Comparison of ENCODE assay signal across 8 cellular contexts in the genomic region with DNA sequence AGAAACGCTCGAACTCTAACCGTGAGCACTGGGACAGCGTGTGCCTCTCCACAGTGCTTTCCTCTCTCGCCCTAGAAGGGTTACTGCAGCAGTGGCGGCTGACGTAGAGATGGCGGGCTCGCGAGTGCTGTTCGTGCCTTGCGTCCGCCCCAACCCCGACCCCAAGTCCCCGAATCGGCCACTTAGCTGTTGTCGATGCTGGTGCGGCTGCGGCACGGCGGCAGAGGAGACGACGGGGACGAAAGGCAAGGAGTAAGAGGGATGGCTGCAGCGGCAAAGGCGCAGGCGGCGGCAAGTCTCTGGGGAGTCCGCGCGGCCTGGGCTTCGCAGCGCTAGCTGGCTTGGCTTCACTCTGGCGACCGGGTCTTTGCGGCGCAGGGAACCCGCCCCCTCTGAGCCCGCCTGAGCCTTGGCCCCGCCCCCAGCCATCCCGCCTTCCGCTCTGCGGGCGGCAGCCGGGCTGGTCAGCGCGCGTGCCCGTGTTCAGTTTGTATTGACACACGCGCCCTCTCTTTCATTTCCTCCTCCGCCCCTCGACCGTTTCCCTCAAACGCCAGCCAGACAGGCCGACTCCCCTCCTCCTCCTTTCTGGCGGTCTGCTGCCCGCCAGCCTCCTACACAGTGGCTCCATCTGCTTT. TPM values are rescaled to one million over a fixed set of nuclear protein-coding genes. Genes with fewer than 3 reads are reported as not detected.
A peak's percentile ranks its signal among the peaks of the same experiment; 100 is the strongest.
DNase-seq lines count a peak whose midpoint lies in the region; ATAC-seq and TF ChIP-seq lines count a peak whose summit lies in the region.

A gene (minus strand): TSS at position 354 of the 638 bp plus-strand sequence. CDS start 513 bp downstream, outside the sequence.

- H3K9me3 Mint-ChIP-seq in CD4-positive, alpha-beta T cell: no peaks in the 10 kb centered on the region
- H3K9me3 Mint-ChIP-seq in activated CD8-positive, alpha-beta T cell treated with anti-CD3 and anti-CD28 coated beads, Interleukin-2, amount 10 ng/mL, durations not matched to agents 7 days and 5 days (ENCODE audit: insufficient read depth): no peaks in the 10 kb centered on the region

- H3K27me3 Mint-ChIP-seq in CD4-positive, alpha-beta T cell: no peaks in the 10 kb centered on the region
- no peaks in the 10 kb centered on the region for H3K27me3 Mint-ChIP-seq in activated CD8-positive, alpha-beta T cell treated with anti-CD3 and anti-CD28 coated beads, Interleukin-2, amount 10 ng/mL, durations not matched to agents 7 days and 5 days (ENCODE audit: low read depth)

- peak within 1 kb of the TSS; percentile 66 for H3K27ac Mint-ChIP-seq in CD4-positive, alpha-beta T cell
- peak within 1 kb of the TSS; percentile 93 for H3K27ac Mint-ChIP-seq in activated CD8-positive, alpha-beta T cell treated with anti-CD3 and anti-CD28 coated beads, Interleukin-2, amount 10 ng/mL, durations not matched to agents 7 days and 5 days

- no peak for TF ChIP-seq CTCF in CD4-positive, alpha-beta T cell (IDR thresholded peaks at IDR 0.05)

- H3K9me3 ChIP-seq in CD4-positive, alpha-beta T cell (ENCODE audit: control insufficient read depth, low read length): no peaks in the 10 kb centered on the region

- H3K4me3 Mint-ChIP-seq in CD4-positive, alpha-beta T cell: peak within 1 kb of the TSS; percentile 92
- H3K4me3 Mint-ChIP-seq in activated CD8-positive, alpha-beta T cell treated with anti-CD3 and anti-CD28 coated beads, Interleukin-2, amount 10 ng/mL, durations not matched to agents 7 days and 5 days: peak within 1 kb of the TSS; percentile 96

- DNase-seq in CD4-positive, alpha-beta T cell: peak in 9 of 10 experiments; percentile 15 to 54 (median 39)
- peak; percentile 89 for DNase-seq in NCI-H82 treated with DMSO at 0.1 percent for 48 hours (lab: John Stamatoyannopoulos, UW; ENCODE audit: unreplicated experiment)
- peak; percentile 82 for DNase-seq in activated CD8-positive, alpha-beta T cell treated with anti-CD3 and anti-CD28 coated beads, Interleukin-2, amount 10 ng/mL, durations not matched to agents 7 days and 5 days
- peak; percentile 24 for DNase-seq in effector CD8-positive, alpha-beta T cell (lab: John Stamatoyannopoulos, UW)
- peak; percentile 83 for DNase-seq in medulla oblongata (ENCODE audit: extremely low spot score)
- DNase-seq in stimulated activated CD8-positive, alpha-beta memory T cell treated with anti-CD3 and anti-CD28 coated beads, Interleukin-12 subunit alpha, Interleukin-12 subunit beta, amount 100 ng/mL, for 1 hour (ENCODE audit: low read depth): peak; percentile 37

- peaks cover 34% of the 10 kb centered on the region for H3K4me1 Mint-ChIP-seq in CD4-positive, alpha-beta T cell (ENCODE audit: low read depth)
- peaks cover 26% of the 10 kb centered on the region for H3K4me1 Mint-ChIP-seq in activated CD8-positive, alpha-beta T cell treated with anti-CD3 and anti-CD28 coated beads, Interleukin-2, amount 10 ng/mL, durations not matched to agents 7 days and 5 days (ENCODE audit: low read depth)

- no peak within 1 kb of the TSS for H3K27ac ChIP-seq in CD4-positive, alpha-beta T cell (ENCODE audit: low read depth, low read length)

- intact Hi-C loops in CD4-positive, alpha-beta T cell (cut with DNase I, micrococcal nuclease): no loop called here

- CTCF ChIA-PET in CD4-positive, alpha-beta T cell (lab: Charles Lee): no interaction called here
- CTCF ChIA-PET in activated CD8-positive, alpha-beta T cell treated with anti-CD3 and anti-CD28 coated beads, Interleukin-2, amount 10 ng/mL, durations not matched to agents 7 days and 5 days (lab: Charles Lee): no interaction called here

- no peaks in the 10 kb centered on the region for H3K36me3 Mint-ChIP-seq in CD4-positive, alpha-beta T cell (ENCODE audit: low read depth)
- H3K36me3 Mint-ChIP-seq in activated CD8-positive, alpha-beta T cell treated with anti-CD3 and anti-CD28 coated beads, Interleukin-2, amount 10 ng/mL, durations not matched to agents 7 days and 5 days (ENCODE audit: low read depth): peaks cover 11% of the 10 kb centered on the region

- peak; percentile 78 for ATAC-seq in CD4-positive, alpha-beta T cell (ENCODE audit: poor library complexity)
- ATAC-seq in GM19397 (IDR thresholded peaks at IDR 0.05; ENCODE audit: unreplicated experiment): peak; percentile 96
- ATAC-seq in HG03565 (IDR thresholded peaks at IDR 0.05; ENCODE audit: unreplicated experiment): peak; percentile 84
- peak; percentile 92 for ATAC-seq in activated CD8-positive, alpha-beta T cell treated with anti-CD3 and anti-CD28 coated beads, Interleukin-2, amount 10 ng/mL, durations not matched to agents 7 days and 5 days

- no peaks in the 10 kb centered on the region for H3K27me3 ChIP-seq in CD4-positive, alpha-beta T cell (ENCODE audit: control insufficient read depth, insufficient read depth, low read length)

- POLR2A ChIA-PET in CD4-positive, alpha-beta T cell (lab: Charles Lee): no interaction called here
- POLR2A ChIA-PET in activated CD8-positive, alpha-beta T cell treated with anti-CD3 and anti-CD28 coated beads, Interleukin-2, amount 10 ng/mL, durations not matched to agents 7 days and 5 days (lab: Charles Lee): no interaction called here

RNA-seq across cellular contexts. Expression of the gene that starts here (rescaled TPM):
- 1 to 10 TPM; 1.0 to 1.1 TPM for total RNA-seq in CD4-positive, alpha-beta T cell
- total RNA-seq in activated CD8-positive, alpha-beta T cell treated with anti-CD3 and anti-CD28 coated beads, Interleukin-2, amount 10 ng/mL, durations not matched to agents 7 days and 5 days: 10 to 100 TPM; 13.4 to 13.8 TPM

Comparison
In these comparisons a context has a peak if more than half of its experiments do, and no peak if none do; other contexts are left out.
1. RNA of the gene that starts here (total RNA-seq): 13.4 to 13.8 TPM in activated CD8-positive, alpha-beta T cell treated with anti-CD3 and anti-CD28 coated beads, Interleukin-2, amount 10 ng/mL, durations not matched to agents 7 days and 5 days; 1.0 to 1.1 TPM in CD4-positive, alpha-beta T cell; every median in the first group is over 4 times any median in the second.
2. DNase-seq: peak in every context shown above with its lines; median percentile 89 in NCI-H82 treated with DMSO at 0.1 percent for 48 hours; 83 in medulla oblongata; 82 in activated CD8-positive, alpha-beta T cell treated with anti-CD3 and anti-CD28 coated beads, Interleukin-2, amount 10 ng/mL, durations not matched to agents 7 days and 5 days; 39 in CD4-positive, alpha-beta T cell; 37 in stimulated activated CD8-positive, alpha-beta memory T cell treated with anti-CD3 and anti-CD28 coated beads, Interleukin-12 subunit alpha, Interleukin-12 subunit beta, amount 100 ng/mL, for 1 hour; 24 in effector CD8-positive, alpha-beta T cell.
3. Peak in every context shown above with its lines, with median percentiles within 50 percentile points of each other: ATAC-seq.